13 cellular contexts compared by ENCODE assay signal in genomic region chr2:134773372-134774073, GRCh38. TPM values are rescaled to one million over a fixed set of nuclear protein-coding genes. Genes with fewer than 3 reads are reported as not detected.
DNase-seq lines count a peak whose midpoint lies in the region; ATAC-seq and TF ChIP-seq lines count a peak whose summit lies in the region.
"Had no signal": no experiment of that assay in that cellular context is flagged by ENCODE, and none has a peak within 500 bp of the region (broad histone marks: within the 10 kb centered on the region; RNA-seq: fewer than 3 reads in every experiment).

No MANE protein-coding gene starts in this region.

- H3K79me2 ChIP-seq in PC-3 (ENCODE audit: low read length), result no peaks in the 10 kb centered on the region

- H3K4me1 Mint-ChIP-seq in progenitor cell of endocrine pancreas (ENCODE audit: low read depth), result peaks cover 27% of the 10 kb centered on the region

- DNase-seq in NCI-H146 (lab: John Stamatoyannopoulos, UW) (peak; percentile 32), NCI-H146 treated with DMSO at 0.1 percent for 48 hours (lab: John Stamatoyannopoulos, UW; ENCODE audit: unreplicated experiment) (no peak), PC-3 (no peak), right atrium auricular region (ENCODE audit: low spot score) (no peak), progenitor cell of endocrine pancreas (ENCODE audit: low spot score, unreplicated experiment) (no peak), HT-29 (ENCODE audit: low spot score) (no peak), RPMI8226 (no peak)
- DNase-seq: 8988T; activated gamma-delta T cell; nucleus accumbens; stimulated activated CD4-positive, alpha-beta T cell treated with anti-CD3 and anti-CD28 coated beads, Interleukin-2, amount 100 ng/mL, for 24 hours had no signal

- H3K4me3 ChIP-seq in PC-3 (ENCODE audit: low read length) (no peak overlapping the region), right atrium auricular region (no peak overlapping the region)
- H3K4me3 ChIP-seq: GM12878 had no signal

- no peaks in the 10 kb centered on the region for H4K20me1 ChIP-seq in PC-3 (ENCODE audit: low read length)

- POLR2A ChIA-PET in PC-3 (lab: Charles Lee; ENCODE audit: unreplicated experiment), result no interaction called here

- H3K4me2 ChIP-seq in PC-3 (ENCODE audit: low read length), result no peak overlapping the region

- H3K27me3 ChIP-seq in PC-3 (ENCODE audit: low read length) (no peaks in the 10 kb centered on the region), right atrium auricular region (no peaks in the 10 kb centered on the region)

- no peaks in the 10 kb centered on the region for H3K36me3 Mint-ChIP-seq in progenitor cell of endocrine pancreas (ENCODE audit: insufficient read depth)

- CTCF ChIA-PET in PC-3 (lab: Charles Lee), result no interaction called here

- H3K36me3 ChIP-seq in PC-3 (ENCODE audit: low read depth, low read length) (no peaks in the 10 kb centered on the region), right atrium auricular region (no peaks in the 10 kb centered on the region)

- no TSS peak for BruUV-seq in PC-3 (replicated peaks; lab: Mats Ljungman, UMichigan)

- H3K9ac ChIP-seq in PC-3 (ENCODE audit: low read length), result peak overlapping the region; percentile 73; the same call in 1 of the 2 replicates

- H3K27ac ChIP-seq in PC-3 (ENCODE audit: low read length), result peak overlapping the region; percentile 98
- peak overlapping the region; percentile 42 to 55 for H3K27ac ChIP-seq in right atrium auricular region

- H3K27ac Mint-ChIP-seq in progenitor cell of endocrine pancreas, result peak overlapping the region; percentile 76

- H3F3A ChIP-seq in PC-3 (ENCODE audit: low read length, unreplicated experiment), result no peaks in the 10 kb centered on the region

- no peak overlapping the region for H3K4me3 Mint-ChIP-seq in progenitor cell of endocrine pancreas (ENCODE audit: low read depth)

- intact Hi-C loops in PC-3 (cut with micrococcal nuclease), result loop anchor here (10.0 kb wide), 1 partner anchor 121 kb away; no protein-coding TSS in a partner anchor

- peaks cover 8% of the 10 kb centered on the region for H3K27me3 Mint-ChIP-seq in progenitor cell of endocrine pancreas

- ATAC-seq in PC-3 (no peak), HG02884 (IDR thresholded peaks at IDR 0.05; ENCODE audit: unreplicated experiment) (no peak)
- ATAC-seq: GM12878 had no signal

- no peaks in the 10 kb centered on the region for H3K9me3 ChIP-seq in PC-3 (ENCODE audit: low read length)
- H3K9me3 ChIP-seq in right atrium auricular region, result no peaks in the 10 kb centered on the region

- peak overlapping the region; percentile 4; the same call in 1 of the 2 replicates for H2AFZ ChIP-seq in PC-3 (ENCODE audit: low read length)

- TF ChIP-seq CTCF in PC-3 (conservative IDR thresholded peaks at IDR 0.05; ENCODE audit: low read depth, low read length), result no peak
- no peak for TF ChIP-seq CTCF in right atrium auricular region (IDR thresholded peaks at IDR 0.05)
- TF ChIP-seq CTCF in progenitor cell of endocrine pancreas (IDR thresholded peaks at IDR 0.05; ENCODE audit: unreplicated experiment), result no peak

- no peaks in the 10 kb centered on the region for H3K9me2 ChIP-seq in PC-3 (replicated peaks; ENCODE audit: low read length)

- H3K4me1 ChIP-seq in PC-3 (ENCODE audit: insufficient read depth, low read length), result peaks cover 39% of the 10 kb centered on the region
- H3K4me1 ChIP-seq in right atrium auricular region, result peaks cover 0 to 23% of the 10 kb centered on the region in 2 donors

- H3K9me3 Mint-ChIP-seq in progenitor cell of endocrine pancreas (ENCODE audit: low read depth), result no peaks in the 10 kb centered on the region

RNA-seq across cellular contexts. Expression of gene TMEM163, which starts 54.7 kb away (rescaled TPM):
- total RNA-seq in PC-3 (2014; rRNA removed) (0.12 and 0.47 TPM in 2 replicates), right atrium auricular region (1 to 10 TPM; 3.1 to 8.9 TPM), progenitor cell of endocrine pancreas (3.7 and 3.8 TPM in 2 replicates)
- total RNA-seq in HT-29 (2014; rRNA removed; shearing (Covaris generic)), result not detected in 2 replicates
